18 cellular contexts compared by ENCODE assay signal in the genomic region with DNA sequence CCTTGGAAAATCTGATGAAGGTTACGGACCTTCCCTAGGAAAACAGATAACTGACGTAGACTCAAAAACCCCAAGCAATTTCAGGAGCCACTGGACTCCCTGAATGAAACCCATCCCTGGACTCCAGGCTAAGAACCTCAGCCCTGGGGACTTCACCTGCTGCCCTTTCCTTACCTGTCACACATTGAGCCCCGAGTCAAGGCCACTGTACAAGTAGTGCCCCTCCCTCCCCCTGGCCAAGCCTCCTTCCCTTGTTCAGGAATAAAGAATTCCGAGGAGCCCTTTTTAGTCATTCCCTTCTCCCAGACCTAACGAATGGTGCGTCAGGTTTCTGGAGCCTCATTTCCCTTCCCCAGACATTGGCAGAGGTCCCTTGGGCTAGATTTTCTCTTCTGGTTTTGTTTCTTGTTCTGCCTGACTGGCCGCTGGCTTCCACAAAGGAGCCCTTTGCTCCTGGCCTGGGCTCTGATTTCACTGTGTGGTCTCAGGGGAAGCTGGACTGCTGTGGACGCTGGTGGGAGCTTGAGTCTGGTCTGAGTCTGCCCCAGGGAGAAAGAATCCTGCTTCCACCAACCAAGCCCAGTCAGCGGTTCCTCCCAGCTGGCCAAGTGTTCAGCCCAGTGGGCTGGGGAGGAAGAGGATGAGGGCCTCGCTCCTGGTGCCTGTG. TPM values are rescaled to one million over a fixed set of nuclear protein-coding genes. Genes with fewer than 3 reads are reported as not detected.
DNase-seq lines count a peak whose midpoint lies in the region; ATAC-seq and TF ChIP-seq lines count a peak whose summit lies in the region.
"Had no signal": no experiment of that assay in that cellular context is flagged by ENCODE, and none has a peak within 500 bp of the region (broad histone marks: within the 10 kb centered on the region; RNA-seq: fewer than 3 reads in every experiment).

No MANE protein-coding gene starts in this region.

- H3K4me1 ChIP-seq in BLaER1 (peaks cover 74% of the 10 kb centered on the region), mesendoderm (ENCODE audit: control insufficient read depth, low read depth, low read length) (no peaks in the 10 kb centered on the region)

- no peak overlapping the region for H2BK120ac ChIP-seq in mesendoderm (ENCODE audit: low read depth, low read length)

- H3K27me3 ChIP-seq in BLaER1 = no peaks in the 10 kb centered on the region
- no peaks in the 10 kb centered on the region for H3K27me3 ChIP-seq in dorsolateral prefrontal cortex
- H3K27me3 ChIP-seq in mesendoderm (ENCODE audit: insufficient read depth, low read length, poor library complexity) = no peaks in the 10 kb centered on the region
- H3K27me3 ChIP-seq: right lobe of liver had no signal

- peaks cover 5% of the 10 kb centered on the region for H3K36me3 Mint-ChIP-seq in neural crest cell (ENCODE audit: low read depth)

- no peak overlapping the region for H2BK15ac ChIP-seq in mesendoderm (replicated peaks; ENCODE audit: low read depth)

- H4K5ac ChIP-seq in mesendoderm (ENCODE audit: low read length) = no peak overlapping the region

- H3K18ac ChIP-seq in mesendoderm (ENCODE audit: low read length) = no peak overlapping the region

- H3K4me3 ChIP-seq in BLaER1 (no peak overlapping the region), dorsolateral prefrontal cortex (no peak overlapping the region), mesendoderm (ENCODE audit: low read length) (no peak overlapping the region)
- H3K4me3 ChIP-seq: mucosa of descending colon, right lobe of liver had no signal

- H3K27ac ChIP-seq in BLaER1 (peak overlapping the region; percentile 33), dorsolateral prefrontal cortex (peak overlapping the region in 38 of 59 donors; percentile 3 to 77 (median 48)), mesendoderm (ENCODE audit: low read depth, low read length) (no peak overlapping the region)
- H3K27ac ChIP-seq: right lobe of liver had no signal

- no peak overlapping the region for H3K4ac ChIP-seq in mesendoderm (ENCODE audit: low read depth, low read length)

- no peak overlapping the region for H2BK5ac ChIP-seq in mesendoderm (ENCODE audit: low read length)

- H3K9ac ChIP-seq in BLaER1 (peak overlapping the region; percentile 0; the same call in 1 of the 2 replicates), mesendoderm (ENCODE audit: low read length) (no peak overlapping the region)

- no peaks in the 10 kb centered on the region for H3K9me3 Mint-ChIP-seq in neural crest cell
- H3K9me3 Mint-ChIP-seq: dendritic cell treated with granulocyte-macrophage colony-stimulating factor and Interleukin-4, amounts not matched to agents 40 ng/mL and 50 ng/mL, for 4 days; T-helper 2 cell treated with Interferon-gamma antibody and Interleukin-4, amounts not matched to agents 5 μg/mL and 100 μg/mL, for 36 hours had no signal

- no peaks in the 10 kb centered on the region for H3K27me3 Mint-ChIP-seq in neural crest cell (ENCODE audit: low read depth)

- no peak overlapping the region for H3K56ac ChIP-seq in mesendoderm (ENCODE audit: low read length)

- DNase-seq in D341Med (ENCODE audit: low spot score) = peak; percentile 10
- DNase-seq in dorsolateral prefrontal cortex = peak in 1 of 10 donors; percentile 31
- no peak for DNase-seq in neural crest cell (ENCODE audit: low read depth, low spot score)
- DNase-seq in mesendoderm = no peak
- no peak for DNase-seq in central memory CD4-positive, alpha-beta T cell
- DNase-seq: EL; KBM-7; mucosa of descending colon; NCI-H1417 treated with DMSO at 0.1 percent for 48 hours; NCI-H524 treated with DMSO at 0.1 percent for 48 hours; right lobe of liver; stimulated activated naive CD8-positive, alpha-beta T cell treated with anti-CD3 and anti-CD28 coated beads, Interleukin-15, Interleukin-2, amounts not matched to agents 100 U/mL and 50 U/mL, for 24 hours had no signal

- no peak overlapping the region for H2AK5ac ChIP-seq in mesendoderm (ENCODE audit: low read length)

- H3K79me2 ChIP-seq in mesendoderm (ENCODE audit: control insufficient read depth, insufficient read depth, low read length) = no peaks in the 10 kb centered on the region

- H4K20me1 ChIP-seq in BLaER1 = peaks cover 32% of the 10 kb centered on the region; the same call in 1 of the 2 replicates

- H3K4me2 ChIP-seq in BLaER1 = peak overlapping the region; percentile 87
- H3K4me2 ChIP-seq in mesendoderm (ENCODE audit: low read length) = no peak overlapping the region

- H3K4me1 Mint-ChIP-seq in neural crest cell = peaks cover 55% of the 10 kb centered on the region

- H3K9me3 ChIP-seq in BLaER1 = no peaks in the 10 kb centered on the region
- H3K9me3 ChIP-seq: mucosa of descending colon, right lobe of liver had no signal

- no peak overlapping the region for H4K8ac ChIP-seq in mesendoderm (ENCODE audit: low read depth, low read length)

- peak overlapping the region; percentile 80 for H3K27ac Mint-ChIP-seq in neural crest cell (ENCODE audit: unreplicated experiment)
- H3K27ac Mint-ChIP-seq: dendritic cell treated with granulocyte-macrophage colony-stimulating factor and Interleukin-4, amounts not matched to agents 40 ng/mL and 50 ng/mL, for 4 days; T-helper 2 cell treated with Interferon-gamma antibody and Interleukin-4, amounts not matched to agents 5 μg/mL and 100 μg/mL, for 36 hours had no signal

- no peak overlapping the region for H3K23ac ChIP-seq in mesendoderm (ENCODE audit: low read length)

- TF ChIP-seq CTCF in dorsolateral prefrontal cortex (IDR thresholded peaks at IDR 0.05 in 54 of 56, conservative IDR thresholded peaks at IDR 0.05 in 2 of 56; ENCODE audit: low read depth in 1 of 56, partially characterized antibody in 56 of 56) (no peak), neural crest cell (conservative IDR thresholded peaks at IDR 0.05) (no peak)

- H3K4me3 Mint-ChIP-seq in neural crest cell = peak overlapping the region; percentile 65
- H3K4me3 Mint-ChIP-seq: dendritic cell treated with granulocyte-macrophage colony-stimulating factor and Interleukin-4, amounts not matched to agents 40 ng/mL and 50 ng/mL, for 4 days; T-helper 2 cell treated with Interferon-gamma antibody and Interleukin-4, amounts not matched to agents 5 μg/mL and 100 μg/mL, for 36 hours had no signal

- no CpG with 5 or more reads among the region's 10 CpGs for WGBS in mesendoderm (ENCODE audit: extremely low coverage, insufficient coverage, low lambda C conversion rate)

- H3K79me1 ChIP-seq in mesendoderm (ENCODE audit: low read length) = no peaks in the 10 kb centered on the region

- intact Hi-C loops in dorsolateral prefrontal cortex (cut with DNase I) = no loop called here

- H3K36me3 ChIP-seq in BLaER1 (peaks cover 36% of the 10 kb centered on the region), mesendoderm (ENCODE audit: control insufficient read depth, insufficient read depth, low read length) (no peaks in the 10 kb centered on the region)

- no peak for ATAC-seq in GM18858 (IDR thresholded peaks at IDR 0.05; ENCODE audit: unreplicated experiment)
- no peak for ATAC-seq in HG02970 (IDR thresholded peaks at IDR 0.05; ENCODE audit: low FRiP score, unreplicated experiment)
- ATAC-seq: mucosa of descending colon; right lobe of liver; stimulated activated naive CD8-positive, alpha-beta T cell treated with anti-CD3 and anti-CD28 coated beads, Interleukin-15, Interleukin-2, amounts not matched to agents 100 U/mL and 50 U/mL, for 24 hours had no signal

RNA-seq across cellular contexts. Expression of a gene that starts 31.7 kb away (rescaled TPM):
- 10 to 100 TPM in 91 of 120 experiments, 1 to 10 TPM in 29; 6.0 to 19.8 (median 12.1) TPM for total RNA-seq in dorsolateral prefrontal cortex
- 13.3 and 16.5 TPM in 2 replicates for total RNA-seq in neural crest cell
- polyA plus RNA-seq in mesendoderm (2013, experiment 1 of 2) = 4.2 TPM
- 4.2 TPM for polyA plus RNA-seq in mesendoderm (2013, experiment 2 of 2)

RNA-seq across cellular contexts. Expression of a gene that starts 39.6 kb away (rescaled TPM):
- total RNA-seq in dorsolateral prefrontal cortex = 10 to 100 TPM in 1 of 120 experiments, 1 to 10 TPM in 119; 1.6 to 10.3 (median 3.5) TPM
- not detected in 2 replicates for total RNA-seq in neural crest cell
- 0.01 TPM for polyA plus RNA-seq in mesendoderm (2013, experiment 1 of 2)
- not detected for polyA plus RNA-seq in mesendoderm (2013, experiment 2 of 2)
- polyA plus RNA-seq: BJ had no signal

RNA-seq across cellular contexts. Expression of a gene that starts 42.2 kb away (rescaled TPM):
- 100 to 1,000 TPM in 95 of 120 experiments, 10 to 100 TPM in 25; 82.2 to 205 (median 110) TPM for total RNA-seq in dorsolateral prefrontal cortex
- total RNA-seq in neural crest cell = 212 and 224 TPM in 2 replicates
- polyA plus RNA-seq in mesendoderm (2013, experiment 1 of 2) = 47.8 TPM
- 51.6 TPM for polyA plus RNA-seq in mesendoderm (2013, experiment 2 of 2)
